Comparison of ENCODE assay signal across 1 cellular context in genomic region chr7:100951888-100952560, GRCh38.
A peak's percentile ranks its signal among the peaks of the same experiment; 100 is the strongest.
TF ChIP-seq lines count a peak whose summit lies in the region.

No MANE protein-coding gene starts in this region.

TF ChIP-seq in GM12878, 131 proteins besides CTCF, POLR2A, EP300 and RAD21:
- TF ChIP-seq BHLHE40 (IDR thresholded peaks at IDR 0.05; ENCODE audit: borderline replicate concordance in 1 of 2, low read depth in 2 of 2, low read length in 1 of 2) (0 out of 4 replicates have a peak, but pooled peaks of 1 of the 2 experiments have one; percentile 14), E2F4 (IDR thresholded peaks at IDR 0.05; ENCODE audit: low read depth, low read length) (no peak)
